In genomic region chr3:63911395-63911900, GRCh38 we compare ENCODE assay signal across 7 cellular contexts. TPM values are rescaled to one million over a fixed set of nuclear protein-coding genes. Genes with fewer than 3 reads are reported as not detected.
A peak's percentile ranks its signal among the peaks of the same experiment; 100 is the strongest.
DNase-seq lines count a peak whose midpoint lies in the region; ATAC-seq and TF ChIP-seq lines count a peak whose summit lies in the region.

No MANE protein-coding gene starts in this region.

- no peaks in the 10 kb centered on the region for H3K27me3 Mint-ChIP-seq in type B pancreatic cell

- no peaks in the 10 kb centered on the region for H3K9me3 Mint-ChIP-seq in type B pancreatic cell

- DNase-seq in lower leg skin (ENCODE audit: low spot score in 2 of 2) (no peak), type B pancreatic cell (ENCODE audit: extremely low spot score, unreplicated experiment) (no peak), MV-4-11 (lab: John Stamatoyannopoulos, UW) (no peak)
- DNase-seq in activated effector memory CD4-positive, alpha-beta T cell treated with Interleukin-2 at 50 U/mL for 16 hours: no peak

- no peak for TF ChIP-seq CTCF in lower leg skin (IDR thresholded peaks at IDR 0.05)
- TF ChIP-seq CTCF in type B pancreatic cell (conservative IDR thresholded peaks at IDR 0.05): no peak

- peak overlapping the region; percentile 85 for H3K27ac ChIP-seq in adipose tissue (ENCODE audit: low read depth, low read length)

- TF ChIP-seq POLR2A in GM18526 (IDR thresholded peaks at IDR 0.05; ENCODE audit: extremely low read depth, insufficient read length): peak; percentile 2
- no peak for TF ChIP-seq POLR2A in lower leg skin (IDR thresholded peaks at IDR 0.05)

- peaks cover 7% of the 10 kb centered on the region for H3K36me3 Mint-ChIP-seq in type B pancreatic cell

- intact Hi-C loops in lower leg skin (cut with DNase I; ENCODE audit: low total_unique reads): no loop called here

- 2 to 4% (median 3%) methylated on average over 24 of the region's 24 CpGs for WGBS in adipose tissue, 3 donors
- WGBS in lower leg skin, 2 donors: 2 to 4% methylated on average over 15 to 24 of the region's 24 CpGs

- H3K4me3 Mint-ChIP-seq in type B pancreatic cell: peak overlapping the region; percentile 93

- peak overlapping the region; percentile 89 for H3K27ac Mint-ChIP-seq in type B pancreatic cell

- peak overlapping the region; percentile 71 for H3K4me3 ChIP-seq in lower leg skin (ENCODE audit: low read depth, poor library complexity, severe bottlenecking)

- ATAC-seq in HG03457 (IDR thresholded peaks at IDR 0.05; ENCODE audit: unreplicated experiment): peak; percentile 7

- H3K4me1 Mint-ChIP-seq in type B pancreatic cell (ENCODE audit: unreplicated experiment): peaks cover 24% of the 10 kb centered on the region

RNA-seq across cellular contexts. Expression of gene SCAANT1, which starts 0.7 kb away (rescaled TPM):
- not detected for polyA plus RNA-seq in adipose tissue
- total RNA-seq in lower leg skin (not detected), type B pancreatic cell (ENCODE audit: low replicate concordance) (not detected in 2 replicates)

RNA-seq across cellular contexts. Expression of gene ATXN7, which starts 47.8 kb away (rescaled TPM):
- 1 to 10 TPM; 5.2 to 8.4 (median 5.5) TPM for polyA plus RNA-seq in adipose tissue
- total RNA-seq in lower leg skin (10 to 100 TPM; 21.4 to 88.6 (median 36.1) TPM), type B pancreatic cell (ENCODE audit: low replicate concordance) (18.6 and 19.8 TPM in 2 replicates)

RNA-seq across cellular contexts. Expression of gene THOC7, which starts 47.8 kb away (rescaled TPM):
- 100 to 1,000 TPM in 1 of 3 donors, 10 to 100 TPM in 2; 37.1 to 106 (median 41.8) TPM for polyA plus RNA-seq in adipose tissue
- total RNA-seq in lower leg skin: 10 to 100 TPM; 37.1 to 46.8 (median 44.9) TPM
- total RNA-seq in type B pancreatic cell (ENCODE audit: low replicate concordance): 48.3 and 53.0 TPM in 2 replicates
